Comparison of ENCODE assay signal across 2 cellular contexts in genomic region chr6:137119196-137120104, GRCh38.
TF ChIP-seq lines count a peak whose summit lies in the region.

No MANE protein-coding gene starts in this region.

TF ChIP-seq in GM23338, 12 proteins besides CTCF, POLR2A, EP300 and RAD21:
- no peak for TF ChIP-seq ZNF114 (CRISPR knock-in tag; IDR thresholded peaks at IDR 0.05)
- no peak for TF ChIP-seq EZH2 (IDR thresholded peaks at IDR 0.05; ENCODE audit: low read depth, unreplicated experiment)
- TF ChIP-seq ZNF331 (CRISPR knock-in tag; IDR thresholded peaks at IDR 0.05; ENCODE audit: low read depth) = peak; percentile 43

TF ChIP-seq in H1, 55 proteins besides CTCF, POLR2A, EP300 and RAD21:
- TF ChIP-seq KDM5A (IDR thresholded peaks at IDR 0.05; ENCODE audit: low read length) (no peak), NRF1 (IDR thresholded peaks at IDR 0.05; ENCODE audit: low read depth, low read length) (no peak), GABPA (IDR thresholded peaks at IDR 0.05; ENCODE audit: borderline replicate concordance, insufficient read depth, low read length) (no peak), SP2 (IDR thresholded peaks at IDR 0.05; ENCODE audit: low read length) (no peak), SUZ12 (IDR thresholded peaks at IDR 0.05; ENCODE audit: low read length) (no peak), TEAD4 (IDR thresholded peaks at IDR 0.05; ENCODE audit: low read depth, low read length) (no peak), SP1 (IDR thresholded peaks at IDR 0.05; ENCODE audit: low read depth, low read length) (no peak), SIX5 (IDR thresholded peaks at IDR 0.05; ENCODE audit: low read depth, low read length) (no peak), MAX (IDR thresholded peaks at IDR 0.05) (no peak), CBX8 (IDR thresholded peaks at IDR 0.05; ENCODE audit: borderline replicate concordance, low read depth, low read length) (no peak), CBX5 (IDR thresholded peaks at IDR 0.05; ENCODE audit: low read depth, low read length) (no peak), JUND (IDR thresholded peaks at IDR 0.05; ENCODE audit: low read length) (no peak)
